ENCODE assay signal across 8 cellular contexts in the genomic region with DNA sequence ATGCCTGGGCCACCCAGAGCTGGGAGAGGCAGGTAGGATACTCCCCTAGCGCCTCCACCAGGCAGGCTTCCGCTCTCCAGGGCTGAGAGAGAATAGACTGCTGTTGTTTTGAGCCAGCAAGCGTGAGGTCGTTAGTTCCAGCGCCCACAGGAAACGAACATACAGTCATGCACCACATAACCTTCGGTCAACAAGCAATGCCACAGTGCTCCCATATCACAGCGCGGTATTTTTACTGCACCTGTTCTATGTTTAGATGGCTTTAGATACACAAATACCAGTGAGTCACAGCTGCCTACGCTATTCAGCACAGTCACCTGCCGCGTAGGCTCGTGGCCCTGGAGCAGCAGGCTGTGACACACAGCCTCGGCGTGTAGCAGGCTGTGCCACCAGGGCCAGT.
A peak's percentile ranks its signal among the peaks of the same experiment; 100 is the strongest.
DNase-seq lines count a peak whose midpoint lies in the region; ATAC-seq, FAIRE-seq and TF ChIP-seq lines count a peak whose summit lies in the region.
"Not testable (repeated sequence)": the region's sequence is repeated elsewhere in the genome, so short reads cannot be mapped to it uniquely, and the experiment has no call there.

No MANE protein-coding gene starts in this region.

- not testable (repeated sequence) for H3K4me3 Mint-ChIP-seq in CD8-positive, alpha-beta T cell

- intact Hi-C loops in CD8-positive, alpha-beta T cell (cut with DNase I, micrococcal nuclease); pancreas (cut with DNase I): not testable (repeated sequence)

- not testable (repeated sequence) for TF ChIP-seq CTCF in CD8-positive, alpha-beta T cell (IDR thresholded peaks at IDR 0.05); pancreas (IDR thresholded peaks at IDR 0.05)

- H3K9me3 Mint-ChIP-seq in CD8-positive, alpha-beta T cell; activated naive CD4-positive, alpha-beta T cell treated with anti-CD3 and anti-CD28 coated beads, Interleukin-2, amount 50 U/mL, for 72 hours: not testable (repeated sequence)

- CTCF ChIA-PET in CD8-positive, alpha-beta T cell (lab: Charles Lee) = not testable (repeated sequence)

- not testable (repeated sequence) for DNase-seq in CD8-positive, alpha-beta T cell; activated naive CD4-positive, alpha-beta T cell treated with anti-CD3 and anti-CD28 coated beads, Interleukin-2, amount 50 U/mL, for 72 hours (ENCODE audit: low spot score in 2 of 2); pancreas

- POLR2A ChIA-PET in CD8-positive, alpha-beta T cell (lab: Charles Lee) = not testable (repeated sequence)

- not testable (repeated sequence) for H3K27ac ChIP-seq in CD8-positive, alpha-beta T cell (ENCODE audit: low read depth, low read length); pancreas

- peak; percentile 75 for ATAC-seq in CD8-positive, alpha-beta T cell
- ATAC-seq in GM18909 (IDR thresholded peaks at IDR 0.05; ENCODE audit: poor library complexity, unreplicated experiment) (peak; percentile 60), GM21447 (IDR thresholded peaks at IDR 0.05; ENCODE audit: unreplicated experiment) (peak; percentile 62), HG02759 (IDR thresholded peaks at IDR 0.05; ENCODE audit: unreplicated experiment) (peak; percentile 52), HG03103 (IDR thresholded peaks at IDR 0.05; ENCODE audit: low read depth, unreplicated experiment) (peak; percentile 41), HG03521 (IDR thresholded peaks at IDR 0.05; ENCODE audit: unreplicated experiment) (peak; percentile 49), pancreas (peak; percentile 35 to 62 (median 54))
- peak; percentile 81 to 84 for ATAC-seq in activated naive CD4-positive, alpha-beta T cell treated with anti-CD3 and anti-CD28 coated beads, Interleukin-2, amount 50 U/mL, for 72 hours

- H3K27ac Mint-ChIP-seq in CD8-positive, alpha-beta T cell; activated naive CD4-positive, alpha-beta T cell treated with anti-CD3 and anti-CD28 coated beads, Interleukin-2, amount 50 U/mL, for 72 hours: not testable (repeated sequence)

- H3K36me3 Mint-ChIP-seq in CD8-positive, alpha-beta T cell; activated naive CD4-positive, alpha-beta T cell treated with anti-CD3 and anti-CD28 coated beads, Interleukin-2, amount 50 U/mL, for 72 hours: not testable (repeated sequence)

- H3K36me3 ChIP-seq in CD8-positive, alpha-beta T cell (ENCODE audit: insufficient read depth, low read length); pancreas: not testable (repeated sequence)

- not testable (repeated sequence) for H3K4me1 Mint-ChIP-seq in CD8-positive, alpha-beta T cell (ENCODE audit: low read depth)

- not testable (repeated sequence) for H3K27me3 ChIP-seq in CD8-positive, alpha-beta T cell (ENCODE audit: insufficient read depth, low read length); pancreas

- FAIRE-seq in pancreas (lab: Jason Lieb, UNC) = not testable (repeated sequence)

- H3K27me3 Mint-ChIP-seq in CD8-positive, alpha-beta T cell (ENCODE audit: low read depth) = not testable (repeated sequence)

- WGBS in pancreas, 2 donors = no CpG with 5 or more reads among the region's 15 CpGs

- not testable (repeated sequence) for H3K4me3 ChIP-seq in CD8-positive, alpha-beta T cell (ENCODE audit: low read depth, low read length); pancreas

- H3K4me1 ChIP-seq in CD8-positive, alpha-beta T cell (ENCODE audit: insufficient read depth, low read length); pancreas: not testable (repeated sequence)

- not testable (repeated sequence) for H3K9me3 ChIP-seq in CD8-positive, alpha-beta T cell (ENCODE audit: low read length); pancreas
